13 cellular contexts compared by ENCODE assay signal in the genomic region with DNA sequence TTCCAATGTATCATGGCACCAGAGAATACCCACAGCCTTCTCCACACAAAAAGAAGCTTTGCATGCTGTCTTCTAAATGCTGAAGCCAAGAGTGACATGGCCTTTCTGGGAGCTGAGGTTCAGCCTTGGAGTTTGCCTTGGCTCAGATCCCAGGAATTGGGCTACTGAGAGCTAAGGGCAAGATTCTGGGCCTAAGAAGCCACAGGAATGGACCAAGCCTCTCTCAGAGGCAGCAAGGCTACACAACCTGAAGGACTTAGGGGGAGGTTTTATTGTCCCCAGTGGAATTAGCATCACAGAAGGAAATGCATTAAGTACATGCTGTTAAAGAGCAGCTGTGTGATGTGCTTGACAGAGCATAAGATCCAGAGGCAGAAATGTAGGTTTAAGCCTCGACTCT.
DNase-seq lines count a peak whose midpoint lies in the region; ATAC-seq and TF ChIP-seq lines count a peak whose summit lies in the region.
"Had no signal": no experiment of that assay in that cellular context is flagged by ENCODE, and none has a peak within 500 bp of the region (broad histone marks: within the 10 kb centered on the region; RNA-seq: fewer than 3 reads in every experiment).

No MANE protein-coding gene starts in this region.

- no peak overlapping the region for H3K4me3 ChIP-seq in testis
- H3K4me3 ChIP-seq: mucosa of descending colon, thyroid gland had no signal

- peak; percentile 2 for DNase-seq in DMS153 (lab: John Stamatoyannopoulos, UW)
- DNase-seq in DMS153 treated with DMSO at 0.1 percent for 48 hours (lab: John Stamatoyannopoulos, UW; ENCODE audit: unreplicated experiment), result no peak
- peak; percentile 94 for DNase-seq in NCI-H82 treated with DMSO at 0.1 percent for 48 hours (lab: John Stamatoyannopoulos, UW; ENCODE audit: unreplicated experiment)
- peak; percentile 78 for DNase-seq in glomerular visceral epithelial cell (ENCODE audit: extremely low spot score)
- DNase-seq in testis, result peak; percentile 58
- DNase-seq in NCI-H2029 treated with DMSO at 0.1 percent for 48 hours (lab: John Stamatoyannopoulos, UW), result no peak
- no peak for DNase-seq in pons (ENCODE audit: low spot score)
- DNase-seq: activated naive CD4-positive, alpha-beta T cell treated with anti-CD3 and anti-CD28 coated beads for 36 hours had no signal

- H3K27me3 ChIP-seq in testis, result no peaks in the 10 kb centered on the region
- H3K27me3 ChIP-seq: thyroid gland had no signal

- H3K4me1 ChIP-seq in testis, result no peaks in the 10 kb centered on the region
- H3K4me1 ChIP-seq: thyroid gland had no signal

- ATAC-seq in GM18498 (IDR thresholded peaks at IDR 0.05; ENCODE audit: unreplicated experiment), result no peak
- ATAC-seq: mucosa of descending colon had no signal

- no peak for TF ChIP-seq CTCF in testis (IDR thresholded peaks at IDR 0.05)

- 37 to 41% methylated on average over 1 of the region's 1 CpG for WGBS in testis, 2 donors

- no peak for TF ChIP-seq POLR2A in testis (IDR thresholded peaks at IDR 0.05)

- H3K9me3 ChIP-seq in testis, result no peaks in the 10 kb centered on the region
- H3K9me3 ChIP-seq: mucosa of descending colon, thyroid gland had no signal

- intact Hi-C loops in testis (cut with DNase I; ENCODE audit: low total_unique reads), result no loop called here

- no peak overlapping the region for H3K27ac ChIP-seq in testis
- H3K27ac ChIP-seq: 22Rv1, epithelial cell of prostate, thyroid gland had no signal

- H3K36me3 ChIP-seq in testis (ENCODE audit: low read depth, missing control alignments), result no peaks in the 10 kb centered on the region
- H3K36me3 ChIP-seq: thyroid gland had no signal

Comparison
In these comparisons a context has a peak if more than half of its experiments do, and no peak if none do; other contexts are left out.
1. DNase-seq: peak in DMS153 (single experiment), NCI-H82 treated with DMSO at 0.1 percent for 48 hours (single experiment), glomerular visceral epithelial cell (single experiment) and testis (single experiment); none in DMS153 treated with DMSO at 0.1 percent for 48 hours (single experiment), NCI-H2029 treated with DMSO at 0.1 percent for 48 hours (single experiment) and pons (single experiment).